8 cellular contexts compared by ENCODE assay signal in the genomic region with DNA sequence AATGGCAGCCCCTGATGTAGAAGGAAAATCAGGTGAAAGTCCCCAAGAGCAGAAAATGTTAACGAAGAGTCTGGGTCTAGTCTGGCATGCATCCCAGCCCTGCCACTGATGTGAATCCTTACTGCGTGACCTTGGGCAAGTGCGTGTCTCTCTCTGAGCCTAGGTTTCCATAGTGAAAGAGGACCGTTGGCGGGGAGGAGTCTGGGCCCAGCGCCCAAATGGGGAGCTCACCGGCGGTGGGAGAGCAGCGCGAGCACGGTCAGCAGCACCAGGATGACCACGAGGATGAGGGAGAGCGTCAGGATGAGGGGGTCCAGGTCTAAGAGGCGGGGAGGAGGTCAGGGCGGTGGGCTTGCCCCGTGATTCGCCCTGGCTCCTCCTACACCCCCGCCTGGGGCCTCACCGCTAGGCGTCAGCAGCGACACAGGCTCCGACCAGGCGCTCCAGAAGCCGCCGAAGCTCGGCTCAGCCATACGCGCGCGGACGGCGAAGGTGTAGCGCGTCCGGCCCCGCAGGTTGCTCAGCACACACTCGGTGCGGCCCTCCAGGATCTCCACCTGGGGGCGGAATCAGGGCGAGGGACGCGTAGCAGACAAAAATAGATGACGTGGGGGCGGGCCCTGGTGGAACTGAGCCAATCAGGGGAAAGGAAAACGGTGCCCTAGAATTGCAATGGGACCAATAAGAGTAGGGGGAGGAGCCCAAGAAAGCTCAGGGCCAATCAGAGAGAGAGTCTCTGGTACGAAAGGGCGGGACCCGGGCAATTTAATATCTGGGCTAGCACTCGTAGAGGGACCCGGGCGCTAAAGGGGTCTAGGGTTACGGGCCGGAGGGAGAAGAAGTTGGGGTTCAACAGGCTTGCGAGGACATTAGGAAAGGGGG. TPM values are rescaled to one million over a fixed set of nuclear protein-coding genes. Genes with fewer than 3 reads are reported as not detected.
DNase-seq lines count a peak whose midpoint lies in the region; ATAC-seq and TF ChIP-seq lines count a peak whose summit lies in the region.

No MANE protein-coding gene starts in this region.

- H3K9me3 ChIP-seq in colonic mucosa, result no peaks in the 10 kb centered on the region

- peak; percentile 75 for TF ChIP-seq CTCF in colonic mucosa (IDR thresholded peaks at IDR 0.05)

- peak overlapping the region; percentile 70 to 88 for H3K9ac ChIP-seq in colonic mucosa (ENCODE audit: low read depth in 2 of 2, low read length in 2 of 2)

- H3K27me3 ChIP-seq in colonic mucosa, result no peaks in the 10 kb centered on the region

- H3K4me3 ChIP-seq in colonic mucosa, result peak overlapping the region; percentile 65

- peak; percentile 98 for DNase-seq in AG08396 (ENCODE audit: low spot score)
- peak; percentile 93 for DNase-seq in NCI-H446 treated with DMSO at 0.1 percent for 48 hours (lab: John Stamatoyannopoulos, UW)
- peak; percentile 96 to 97 for DNase-seq in activated CD4-positive, alpha-beta T cell treated with anti-CD3 and anti-CD28 coated beads for 4 hours
- peak; percentile 98 for DNase-seq in colonic mucosa
- DNase-seq in left lobe of liver (ENCODE audit: low spot score), result peak; percentile 95
- DNase-seq in stimulated activated CD4-positive, alpha-beta T cell treated with anti-CD3 and anti-CD28 coated beads, Interleukin-2, amount 100 ng/mL, for 24 hours, result peak; percentile 96

- intact Hi-C loops in colonic mucosa (cut with DNase I), result loop anchor here (5.0 kb wide), 2 partner anchors 66 to 89 kb away; no protein-coding TSS in a partner anchor

- peaks cover 11% of the 10 kb centered on the region for H3K4me1 ChIP-seq in colonic mucosa

- ATAC-seq in GM18907 (IDR thresholded peaks at IDR 0.05; ENCODE audit: unreplicated experiment), result peak; percentile 76
- ATAC-seq in HG03139 (IDR thresholded peaks at IDR 0.05; ENCODE audit: unreplicated experiment), result peak; percentile 64
- ATAC-seq in left lobe of liver, result peak; percentile 82

- peak overlapping the region; percentile 82 for H3K27ac ChIP-seq in colonic mucosa

- no peaks in the 10 kb centered on the region for H3K36me3 ChIP-seq in colonic mucosa

RNA-seq across cellular contexts. Expression of gene EPOR, which starts 3.2 kb away (rescaled TPM):
- total RNA-seq in colonic mucosa (1 to 10 TPM; 2.8 to 5.8 TPM), left lobe of liver (11.9 TPM)

RNA-seq across cellular contexts. Expression of gene SWSAP1, which starts 6.4 kb away (rescaled TPM):
- 1 to 10 TPM; 3.0 to 4.6 TPM for total RNA-seq in colonic mucosa
- total RNA-seq in left lobe of liver, result 2.6 TPM

RNA-seq across cellular contexts. Expression of gene PLPPR2, which starts 25.7 kb away (rescaled TPM):
- 1 to 10 TPM; 4.8 to 8.0 TPM for total RNA-seq in colonic mucosa
- total RNA-seq in left lobe of liver, result 8.8 TPM

RNA-seq across cellular contexts. Expression of gene CCDC159, which starts 34.6 kb away (rescaled TPM):
- total RNA-seq in colonic mucosa (10 to 100 TPM; 17.4 to 21.4 TPM), left lobe of liver (25.6 TPM)

RNA-seq across cellular contexts. Expression of gene TMEM205, which starts 34.8 kb away (rescaled TPM):
- 10 to 100 TPM; 45.4 to 63.4 TPM for total RNA-seq in colonic mucosa
- total RNA-seq in left lobe of liver, result 154 TPM

Comparison
In these comparisons a context has a peak if more than half of its experiments do, and no peak if none do; other contexts are left out.
1. Peak in every context shown above with its lines: DNase-seq, ATAC-seq, H3K4me3 ChIP-seq and H3K27ac ChIP-seq.